Comparison of ENCODE assay signal across 25 cellular contexts in the genomic region with DNA sequence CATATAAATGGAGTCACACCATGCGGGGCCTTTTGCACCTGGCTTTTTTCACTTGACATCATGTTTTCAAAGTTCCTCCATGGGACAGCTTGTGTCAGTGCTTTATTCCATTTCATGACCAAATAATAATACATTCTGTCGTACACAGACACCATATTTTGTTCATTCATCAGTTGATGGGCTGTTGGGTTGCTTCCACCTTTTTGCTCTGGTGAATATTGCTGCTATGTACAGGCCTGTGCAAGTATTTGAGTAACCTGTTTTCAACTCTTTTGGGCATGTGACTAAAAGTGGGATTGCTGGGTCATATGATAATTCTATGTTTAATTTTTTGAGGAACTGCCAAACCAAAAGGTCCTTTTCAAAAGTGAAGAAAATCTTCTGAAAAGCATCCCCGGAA. TPM values are rescaled to one million over a fixed set of nuclear protein-coding genes. Genes with fewer than 3 reads are reported as not detected.
"Had no signal": no experiment of that assay in that cellular context is flagged by ENCODE, and none has a peak within 500 bp of the region (broad histone marks: within the 10 kb centered on the region; RNA-seq: fewer than 3 reads in every experiment).

No MANE protein-coding gene starts in this region.

- H3K36me3 ChIP-seq: MG63, Peyer's patch, SJCRH30 had no signal

- H3K27ac ChIP-seq: PC-9, Peyer's patch, SJCRH30 had no signal

- H3K4me3 ChIP-seq: MG63, PC-9, Peyer's patch, SJCRH30 had no signal

- H3K4me1 ChIP-seq: Peyer's patch, SJCRH30 had no signal

- ATAC-seq: Right ventricle myocardium inferior, SK-N-SH treated with all-trans-retinoic acid at 6 μM for 48 hours had no signal

- H3K9me3 ChIP-seq: MG63, Peyer's patch, SJCRH30 had no signal

- DNase-seq: Karpas-422; KBM-7; MG63; NCI-H1092 treated with DMSO at 0.1 percent for 48 hours; NCI-H1436; NCI-H187; NCI-H2029; NCI-H2081 treated with DMSO at 0.1 percent for 48 hours; NCI-H2171; NCI-H226; NCI-H446; NCI-H510A; NCI-H524 treated with DMSO at 0.1 percent for 48 hours; NCI-H69; NCI-H774; NK-92 treated with Interleukin-12 subunit alpha and Interleukin-12 subunit beta, amount 100 ng/mL, for 24 hours; OCI-M1; PC-9; Peyer's patch; SHP77 treated with DMSO at 0.1 percent for 48 hours; SJCRH30; T-helper 1 cell had no signal

- H3K27me3 ChIP-seq: MG63, Peyer's patch, SJCRH30 had no signal

RNA-seq across cellular contexts. Expression of a gene that starts 46.9 kb away (rescaled TPM):
- total RNA-seq: Peyer's patch, RPMI7951, SJCRH30 had no signal
